In genomic region chr16:2779151-2779920, GRCh38 we compare ENCODE assay signal across 15 cellular contexts. TPM values are rescaled to one million over a fixed set of nuclear protein-coding genes. Genes with fewer than 3 reads are reported as not detected.
DNase-seq lines count a peak whose midpoint lies in the region; ATAC-seq, FAIRE-seq and TF ChIP-seq lines count a peak whose summit lies in the region.
"Had no signal": no experiment of that assay in that cellular context is flagged by ENCODE, and none has a peak within 500 bp of the region (broad histone marks: within the 10 kb centered on the region; RNA-seq: fewer than 3 reads in every experiment).

No MANE protein-coding gene starts in this region.

- H3K9ac ChIP-seq in Loucy (ENCODE audit: low read depth, low read length, poor library complexity, severe bottlenecking) (no peak overlapping the region), astrocyte (ENCODE audit: low read length) (no peak overlapping the region), neural progenitor cell (no peak overlapping the region)

- H3K36me3 Mint-ChIP-seq in CD8-positive, alpha-beta memory T cell = peaks cover 0 to 26% (median 0%) of the 10 kb centered on the region in 3 donors
- peaks cover 9% of the 10 kb centered on the region for H3K36me3 Mint-ChIP-seq in astrocyte (ENCODE audit: low read depth, unreplicated experiment)
- peaks cover 3% of the 10 kb centered on the region for H3K36me3 Mint-ChIP-seq in neural progenitor cell

- H3K9me2 ChIP-seq in Loucy (replicated peaks; ENCODE audit: low read depth, low read length) = no peaks in the 10 kb centered on the region

- H3K9me3 ChIP-seq in CD8-positive, alpha-beta memory T cell (ENCODE audit: low read length) = no peaks in the 10 kb centered on the region
- H3K9me3 ChIP-seq in Loucy (ENCODE audit: insufficient read depth, low read depth, low read length) = no peaks in the 10 kb centered on the region
- no peaks in the 10 kb centered on the region for H3K9me3 ChIP-seq in astrocyte (ENCODE audit: insufficient read depth, low read depth, low read length)
- H3K9me3 ChIP-seq in neural progenitor cell (ENCODE audit: low read depth) = no peaks in the 10 kb centered on the region
- H3K9me3 ChIP-seq in prostate gland = no peaks in the 10 kb centered on the region
- H3K9me3 ChIP-seq: upper lobe of left lung had no signal

- H3K4me3 Mint-ChIP-seq in CD8-positive, alpha-beta memory T cell = peak overlapping the region; percentile 45 to 98 (median 97)
- H3K4me3 Mint-ChIP-seq in astrocyte (ENCODE audit: unreplicated experiment) (peak overlapping the region; percentile 14), neural progenitor cell (peak overlapping the region; percentile 94)

- no peak for TF ChIP-seq POLR2A in prostate gland (IDR thresholded peaks at IDR 0.05)

- no peaks in the 10 kb centered on the region for H3F3A ChIP-seq in Loucy (ENCODE audit: low read depth)
- H3F3A ChIP-seq in neural progenitor cell (ENCODE audit: low read depth) = peaks cover 24% of the 10 kb centered on the region

- H4K20me1 ChIP-seq in Loucy (ENCODE audit: insufficient read depth, low read length, poor library complexity, severe bottlenecking) = no peaks in the 10 kb centered on the region
- H4K20me1 ChIP-seq in astrocyte (ENCODE audit: insufficient read depth, low read length) = peaks cover 20% of the 10 kb centered on the region
- peaks cover 17% of the 10 kb centered on the region for H4K20me1 ChIP-seq in neural progenitor cell (ENCODE audit: low read depth)

- H3K79me2 ChIP-seq in Loucy (ENCODE audit: insufficient read depth, low read length) (peaks cover 28% of the 10 kb centered on the region), astrocyte (ENCODE audit: insufficient read depth, low read length) (peaks cover 43% of the 10 kb centered on the region), neural progenitor cell (ENCODE audit: low read depth) (peaks cover 45% of the 10 kb centered on the region)

- no peak for TF ChIP-seq CTCF in Loucy (conservative IDR thresholded peaks at IDR 0.05; ENCODE audit: low read length)
- no peak for TF ChIP-seq CTCF in astrocyte (IDR thresholded peaks at IDR 0.05; ENCODE audit: insufficient read depth, low read depth, low read length)
- no peak for TF ChIP-seq CTCF in neural progenitor cell (IDR thresholded peaks at IDR 0.05)
- TF ChIP-seq CTCF in prostate gland (IDR thresholded peaks at IDR 0.05) = no peak

- H3K36me3 ChIP-seq in CD8-positive, alpha-beta memory T cell (ENCODE audit: insufficient read depth, low read length) = peaks cover 6% of the 10 kb centered on the region
- H3K36me3 ChIP-seq in Loucy (ENCODE audit: insufficient read depth, low read length) (no peaks in the 10 kb centered on the region), astrocyte (ENCODE audit: insufficient read depth, low read length) (peaks cover 7% of the 10 kb centered on the region), neural progenitor cell (no peaks in the 10 kb centered on the region), prostate gland (no peaks in the 10 kb centered on the region)

- H3K4me3 ChIP-seq in CD8-positive, alpha-beta memory T cell (ENCODE audit: low read length) = no peak overlapping the region
- H3K4me3 ChIP-seq in Loucy (ENCODE audit: low read length, poor library complexity, severe bottlenecking) (no peak overlapping the region), astrocyte (ENCODE audit: insufficient read depth, low read depth, low read length) (no peak overlapping the region), neural progenitor cell (no peak overlapping the region), prostate gland (no peak overlapping the region)

- POLR2A ChIA-PET in CD8-positive, alpha-beta memory T cell (lab: Charles Lee) = interaction anchor here (0.6 to 3.8 kb wide), 2 partner anchors 27 to 127 kb away, joined by 3 to 55 read pairs; partner anchors contain the start of gene SRRM2

- H3K9me3 Mint-ChIP-seq in CD8-positive, alpha-beta memory T cell = no peaks in the 10 kb centered on the region
- H3K9me3 Mint-ChIP-seq in astrocyte (ENCODE audit: unreplicated experiment) = peaks cover 4% of the 10 kb centered on the region
- no peaks in the 10 kb centered on the region for H3K9me3 Mint-ChIP-seq in neural progenitor cell

- no peaks in the 10 kb centered on the region for H3K27me3 ChIP-seq in CD8-positive, alpha-beta memory T cell (ENCODE audit: insufficient read depth, low read length, poor library complexity, severe bottlenecking)
- H3K27me3 ChIP-seq in Loucy (ENCODE audit: insufficient read depth, low read length, poor library complexity, severe bottlenecking) (no peaks in the 10 kb centered on the region), astrocyte (ENCODE audit: insufficient read depth, low read length) (peaks cover under 1% of the 10 kb centered on the region), neural progenitor cell (no peaks in the 10 kb centered on the region), prostate gland (replicated peaks; ENCODE audit: insufficient read depth) (no peaks in the 10 kb centered on the region)
- H3K27me3 ChIP-seq: upper lobe of left lung had no signal

- peaks cover 21 to 47% (median 30%) of the 10 kb centered on the region in 3 donors for H3K4me1 Mint-ChIP-seq in CD8-positive, alpha-beta memory T cell
- H3K4me1 Mint-ChIP-seq in astrocyte (ENCODE audit: low read depth, unreplicated experiment) = peaks cover 10% of the 10 kb centered on the region
- peaks cover 23% of the 10 kb centered on the region for H3K4me1 Mint-ChIP-seq in neural progenitor cell

- H3K4me2 ChIP-seq in Loucy (ENCODE audit: low read depth, low read length, poor library complexity, severe bottlenecking) = peak overlapping the region; percentile 86
- H3K4me2 ChIP-seq in astrocyte (ENCODE audit: low read length) = no peak overlapping the region
- no peak overlapping the region for H3K4me2 ChIP-seq in neural progenitor cell

- no peak for FAIRE-seq in astrocyte (lab: Jason Lieb, UNC)
- FAIRE-seq: bronchial epithelial cell had no signal

- H3K4me1 ChIP-seq in CD8-positive, alpha-beta memory T cell (ENCODE audit: insufficient read depth, low read length) = peaks cover 32% of the 10 kb centered on the region
- H3K4me1 ChIP-seq in Loucy (ENCODE audit: insufficient read depth, low read length, poor library complexity, severe bottlenecking) (peaks cover 10% of the 10 kb centered on the region), astrocyte (ENCODE audit: insufficient read depth, low read length) (peaks cover 16% of the 10 kb centered on the region), neural progenitor cell (peaks cover 20% of the 10 kb centered on the region), prostate gland (replicated peaks) (peaks cover 7% of the 10 kb centered on the region)

- H3K27me3 Mint-ChIP-seq in CD8-positive, alpha-beta memory T cell = peaks cover 0 to 1% of the 10 kb centered on the region in 2 donors
- H3K27me3 Mint-ChIP-seq in astrocyte (ENCODE audit: low read depth, unreplicated experiment) = peaks cover 11% of the 10 kb centered on the region
- H3K27me3 Mint-ChIP-seq in neural progenitor cell (ENCODE audit: insufficient read depth, low read depth) = peaks cover 7% of the 10 kb centered on the region

- CTCF ChIA-PET in CD8-positive, alpha-beta memory T cell (lab: Charles Lee) = interaction anchor here (1.0 to 1.9 kb wide), 2 partner anchors 12 to 148 kb away, joined by 3 to 4 read pairs; no protein-coding TSS in a partner anchor

- 89% methylated on average over 23 of the region's 23 CpGs for WGBS in prostate gland

- no peak overlapping the region for H2AFZ ChIP-seq in Loucy (ENCODE audit: low read length)
- no peak overlapping the region for H2AFZ ChIP-seq in astrocyte (ENCODE audit: low read depth, low read length)
- no peak overlapping the region for H2AFZ ChIP-seq in neural progenitor cell (replicated peaks)

- DNase-seq in CD8-positive, alpha-beta memory T cell = peak in 1 of 5 donors; percentile 41
- DNase-seq in astrocyte (ENCODE audit: low read depth) (no peak), neural progenitor cell (ENCODE audit: low spot score) (peak; percentile 29), NOMO-1 (lab: John Stamatoyannopoulos, UW; ENCODE audit: unreplicated experiment in 2 of 2) (no peak), HCEC 1CT (no peak), prostate gland (ENCODE audit: low spot score) (no peak)
- DNase-seq: MV-4-11 had no signal

- intact Hi-C loops in prostate gland (cut with DNase I) = loop anchor here (5.0 kb wide), 1 partner anchor 88 kb away; no protein-coding TSS in a partner anchor

- H3K27ac Mint-ChIP-seq in CD8-positive, alpha-beta memory T cell = peak overlapping the region in 7 of 8 donors; percentile 98 to 100 (median 98)
- H3K27ac Mint-ChIP-seq in astrocyte (ENCODE audit: unreplicated experiment) = no peak overlapping the region
- H3K27ac Mint-ChIP-seq in neural progenitor cell = no peak overlapping the region

- H3K27ac ChIP-seq in CD8-positive, alpha-beta memory T cell (ENCODE audit: low read depth, low read length) = no peak overlapping the region
- H3K27ac ChIP-seq in astrocyte (ENCODE audit: low read depth, low read length) = no peak overlapping the region
- H3K27ac ChIP-seq in neural progenitor cell = no peak overlapping the region
- no peak overlapping the region for H3K27ac ChIP-seq in prostate gland

- ATAC-seq in HG03280 (IDR thresholded peaks at IDR 0.05; ENCODE audit: unreplicated experiment) = no peak

RNA-seq across cellular contexts. Expression of gene ELOB, which starts 2.3 kb away (rescaled TPM):
- total RNA-seq in CD8-positive, alpha-beta memory T cell = 100 to 1,000 TPM; 322 to 338 TPM
- 274 TPM for polyA plus RNA-seq in CD8-positive, alpha-beta memory T cell
- total RNA-seq in astrocyte (323 TPM in 2 replicates), neural progenitor cell (ENCODE audit: low replicate concordance) (210 and 402 TPM in 2 replicates), prostate gland (100 to 1,000 TPM; 318 to 496 TPM)

RNA-seq across cellular contexts. Expression of gene PRSS33, which starts 8.0 kb away (rescaled TPM):
- under 1 TPM; 0.15 to 0.22 TPM for total RNA-seq in CD8-positive, alpha-beta memory T cell
- polyA plus RNA-seq in CD8-positive, alpha-beta memory T cell = not detected
- not detected in 2 replicates for total RNA-seq in astrocyte
- 0.40 and 0.73 TPM in 2 replicates for total RNA-seq in neural progenitor cell (ENCODE audit: low replicate concordance)
- total RNA-seq in prostate gland = not detected
- total RNA-seq: bronchial epithelial cell, fibroblast of lung, kidney epithelial cell, NCI-H460 had no signal
- polyA plus RNA-seq: fibroblast of lung had no signal

RNA-seq across cellular contexts. Expression of gene PRSS41, which starts 18.9 kb away (rescaled TPM):
- total RNA-seq in CD8-positive, alpha-beta memory T cell = not detected
- not detected for polyA plus RNA-seq in CD8-positive, alpha-beta memory T cell
- total RNA-seq in astrocyte (not detected in 2 replicates), neural progenitor cell (ENCODE audit: low replicate concordance) (not detected in 2 replicates), prostate gland (not detected)
- total RNA-seq: bronchial epithelial cell, fibroblast of lung, kidney epithelial cell, NCI-H460, SK-MEL-5 had no signal
- polyA plus RNA-seq: fibroblast of lung had no signal

RNA-seq across cellular contexts. Expression of gene SRRM2, which starts 26.9 kb away (rescaled TPM):
- 100 to 1,000 TPM; 517 to 529 TPM for total RNA-seq in CD8-positive, alpha-beta memory T cell
- polyA plus RNA-seq in CD8-positive, alpha-beta memory T cell = 130 TPM
- total RNA-seq in astrocyte (387 and 409 TPM in 2 replicates), neural progenitor cell (ENCODE audit: low replicate concordance) (82.3 and 119 TPM in 2 replicates), prostate gland (100 to 1,000 TPM; 287 to 714 TPM)

RNA-seq across cellular contexts. Expression of gene PRSS21, which starts 37.7 kb away (rescaled TPM):
- 1 to 10 TPM; 8.8 to 9.2 TPM for total RNA-seq in CD8-positive, alpha-beta memory T cell
- 13.6 TPM for polyA plus RNA-seq in CD8-positive, alpha-beta memory T cell
- total RNA-seq in astrocyte (not detected in 2 replicates), neural progenitor cell (ENCODE audit: low replicate concordance) (not detected in 2 replicates), prostate gland (10 to 100 TPM; 33.5 to 50.6 TPM)
- total RNA-seq: NCI-H460, SK-MEL-5 had no signal

Comparison
In these comparisons a context has a peak if more than half of its experiments do, and no peak if none do; other contexts are left out.
1. H3K27ac Mint-ChIP-seq: peak in CD8-positive, alpha-beta memory T cell (7 of 8); none in astrocyte (single experiment) and neural progenitor cell (single experiment).
2. H3K4me3 Mint-ChIP-seq: peak in every context shown above with its lines; median percentile 97 in CD8-positive, alpha-beta memory T cell; 94 in neural progenitor cell; 14 in astrocyte.